In the genomic region with DNA sequence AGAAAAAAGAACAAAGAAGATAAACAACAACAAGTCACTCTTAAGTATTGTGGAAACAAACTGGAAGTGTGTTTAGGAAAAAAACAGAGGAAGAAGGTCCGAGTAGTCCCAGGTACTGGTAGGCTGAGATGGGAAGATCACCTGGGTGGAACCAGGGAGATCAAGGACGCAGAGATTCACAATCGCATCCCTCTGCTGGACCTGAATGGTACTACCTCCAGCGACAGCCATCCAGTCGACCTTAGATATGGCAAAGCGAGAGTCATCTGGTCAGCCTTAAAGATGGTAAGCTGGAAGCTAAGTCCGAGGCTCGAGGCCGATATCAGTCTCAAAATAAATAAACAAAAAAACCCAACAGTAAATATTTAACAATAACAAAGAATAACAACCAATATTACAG, we compare ENCODE assay signal across 16 cellular contexts. TPM values are rescaled to one million over a fixed set of nuclear protein-coding genes. Genes with fewer than 3 reads are reported as not detected.
A peak's percentile ranks its signal among the peaks of the same experiment; 100 is the strongest.
DNase-seq lines count a peak whose midpoint lies in the region; ATAC-seq and TF ChIP-seq lines count a peak whose summit lies in the region.
"Had no signal": no experiment of that assay in that cellular context is flagged by ENCODE, and none has a peak within 500 bp of the region (broad histone marks: within the 10 kb centered on the region; RNA-seq: fewer than 3 reads in every experiment).

No MANE protein-coding gene starts in this region.

- DNase-seq in stimulated activated CD4-positive, alpha-beta T cell treated with anti-CD3 and anti-CD28 coated beads, Interleukin-15, amount 100 ng/mL, for 24 hours: peak; percentile 17
- DNase-seq in stimulated activated CD4-positive, alpha-beta T cell treated with anti-CD3 and anti-CD28 coated beads, Interleukin-4, amount 100 ng/mL, for 4 hours: no peak
- DNase-seq in IMR-90 (no peak), mammary epithelial cell (no peak), stomach (no peak)
- DNase-seq: activated CD4-positive, alpha-beta T cell treated with anti-CD3 and anti-CD28 coated beads, Interleukin-2, amount 50 U/mL, for 4 hours; C1 segment of cervical spinal cord; left lung; naive thymus-derived CD8-positive, alpha-beta T cell; stimulated activated CD4-positive, alpha-beta T cell treated with anti-CD3 and anti-CD28 coated beads, Interleukin-4, amount 100 ng/mL, for 1 hour; stimulated activated naive CD4-positive, alpha-beta T cell had no signal

- H2BK5ac ChIP-seq in IMR-90 (ENCODE audit: low read depth, low read length, poor library complexity, severe bottlenecking): no peak overlapping the region

- H3K4me3 ChIP-seq in IMR-90 (ENCODE audit: insufficient read depth, low read depth, low read length): no peak overlapping the region
- no peak overlapping the region for H3K4me3 ChIP-seq in mammary epithelial cell (replicated peaks in 1 of 3; ENCODE audit: insufficient read depth in 1 of 3, low read depth in 2 of 3, low read length in 3 of 3)
- no peak overlapping the region for H3K4me3 ChIP-seq in stomach
- H3K4me3 ChIP-seq: left lung, right atrium auricular region had no signal

- POLR2A ChIA-PET in IMR-90 (lab: Charles Lee; ENCODE audit: unreplicated experiment): no interaction called here

- H3K9me3 ChIP-seq in IMR-90 (ENCODE audit: control insufficient read depth, insufficient read depth, low read length): peaks cover 24% of the 10 kb centered on the region
- peaks cover 18% of the 10 kb centered on the region for H3K9me3 ChIP-seq in mammary epithelial cell (replicated peaks; ENCODE audit: insufficient read depth, low read length)
- H3K9me3 ChIP-seq in stomach: peaks cover 0 to 68% (median 26%) of the 10 kb centered on the region in 4 donors

- no peak overlapping the region for H2AK5ac ChIP-seq in IMR-90 (ENCODE audit: low read depth, low read length)

- no peaks in the 10 kb centered on the region for H3K36me3 ChIP-seq in IMR-90 (ENCODE audit: control insufficient read depth, insufficient read depth, low read length)
- no peaks in the 10 kb centered on the region for H3K36me3 ChIP-seq in mammary epithelial cell (ENCODE audit: insufficient read depth, low read length)
- no peaks in the 10 kb centered on the region for H3K36me3 ChIP-seq in stomach
- H3K36me3 ChIP-seq: left lung, right atrium auricular region had no signal

- no peaks in the 10 kb centered on the region for H3K79me1 ChIP-seq in IMR-90 (ENCODE audit: low read depth in 1 of 2, low read length in 2 of 2)

- H4K91ac ChIP-seq in IMR-90 (ENCODE audit: insufficient read depth, low read depth, low read length): no peak overlapping the region

- H3K9me3 Mint-ChIP-seq in stimulated activated memory B cell treated with anti-CD40 and anti-IgM and Interleukin-4, amounts not matched to agents 10 μg/mL and 1 μg/mL and 100 μg/mL, for 72 hours: peaks cover 26% of the 10 kb centered on the region

- no peak overlapping the region for H4K8ac ChIP-seq in IMR-90 (ENCODE audit: low read depth in 2 of 2, low read length in 2 of 2)

- no peak overlapping the region for H3K23ac ChIP-seq in IMR-90 (ENCODE audit: low read depth, low read length)

- WGBS in IMR-90 (ENCODE audit: extremely low coverage in 2 of 2, insufficient read length in 1 of 2), 2 experiments: no CpG with 5 or more reads among the region's 9 CpGs
- WGBS in mammary epithelial cell (ENCODE audit: low coverage, missing lambda C conversion rate): 77% methylated on average over 9 of the region's 9 CpGs
- 81 to 90% (median 88%) methylated on average over 9 of the region's 9 CpGs for WGBS in stomach, 5 donors

- H2AFZ ChIP-seq in IMR-90 (replicated peaks; ENCODE audit: low read length, poor library complexity) (no peak overlapping the region), mammary epithelial cell (ENCODE audit: low read depth, low read length) (no peak overlapping the region)

- H3K4me1 ChIP-seq in IMR-90 (ENCODE audit: control insufficient read depth, insufficient read depth, low read length): no peaks in the 10 kb centered on the region
- no peaks in the 10 kb centered on the region for H3K4me1 ChIP-seq in mammary epithelial cell (ENCODE audit: insufficient read depth, low read length)
- no peaks in the 10 kb centered on the region for H3K4me1 ChIP-seq in stomach
- H3K4me1 ChIP-seq: left lung, right atrium auricular region had no signal

- TF ChIP-seq CTCF in IMR-90 (conservative IDR thresholded peaks at IDR 0.05; ENCODE audit: low read depth, low read length) (0 out of 2 replicates have a peak, but pooled peaks have one; percentile 3), mammary epithelial cell (conservative IDR thresholded peaks at IDR 0.05 in 1 of 2, IDR thresholded peaks at IDR 0.05 in 1 of 2; ENCODE audit: extremely low read depth in 1 of 2, insufficient read depth in 1 of 2, low read depth in 1 of 2, low read length in 2 of 2) (peak; percentile 13 to 25), stomach (IDR thresholded peaks at IDR 0.05) (no peak)

- TF ChIP-seq POLR2A in IMR-90 (IDR thresholded peaks at IDR 0.05; ENCODE audit: low read depth, low read length) (no peak), stomach (IDR thresholded peaks at IDR 0.05) (no peak)

- H3K4me2 ChIP-seq in IMR-90 (ENCODE audit: low read depth, low read length) (no peak overlapping the region), mammary epithelial cell (ENCODE audit: insufficient read depth, low read depth, low read length) (no peak overlapping the region)

- no peaks in the 10 kb centered on the region for H3K36me3 Mint-ChIP-seq in stimulated activated memory B cell treated with anti-CD40 and anti-IgM and Interleukin-4, amounts not matched to agents 10 μg/mL and 1 μg/mL and 100 μg/mL, for 72 hours
- H3K36me3 Mint-ChIP-seq: brain had no signal

- no peaks in the 10 kb centered on the region for H3K4me1 Mint-ChIP-seq in stimulated activated memory B cell treated with anti-CD40 and anti-IgM and Interleukin-4, amounts not matched to agents 10 μg/mL and 1 μg/mL and 100 μg/mL, for 72 hours
- H3K4me1 Mint-ChIP-seq: brain; naive thymus-derived CD8-positive, alpha-beta T cell had no signal

- CTCF ChIA-PET in IMR-90 (lab: Yijun Ruan, JAX): no interaction called here
- CTCF ChIA-PET in mammary epithelial cell (lab: Charles Lee; ENCODE audit: low non-redundant PET): no interaction called here

- H3K4me3 Mint-ChIP-seq in stimulated activated memory B cell treated with anti-CD40 and anti-IgM and Interleukin-4, amounts not matched to agents 10 μg/mL and 1 μg/mL and 100 μg/mL, for 72 hours: no peak overlapping the region
- H3K4me3 Mint-ChIP-seq: brain; naive thymus-derived CD8-positive, alpha-beta T cell had no signal

- H2AK9ac ChIP-seq in IMR-90 (replicated peaks; ENCODE audit: low read depth, low read length, poor library complexity): no peak overlapping the region

- H3K9ac ChIP-seq in IMR-90 (ENCODE audit: low read depth, low read length) (no peak overlapping the region), mammary epithelial cell (ENCODE audit: insufficient read depth, low read length) (no peak overlapping the region)

- dilution Hi-C loops in IMR-90 (cut with HindIII; ENCODE audit: low sequenced_read_pairs, unreplicated experiment): no loop called here
- dilution Hi-C loops in mammary epithelial cell (cut with HindIII; ENCODE audit: low sequenced_read_pairs): no loop called here

- H3K79me2 ChIP-seq in mammary epithelial cell (ENCODE audit: insufficient read depth, low read length): no peaks in the 10 kb centered on the region

- intact Hi-C loops in IMR-90 (cut with micrococcal nuclease): no loop called here
- intact Hi-C loops in mammary epithelial cell (cut with micrococcal nuclease): no loop called here
- intact Hi-C loops in stomach (cut with DNase I; ENCODE audit: low total_unique reads): no loop called here

- in situ Hi-C loops in IMR-90 (cut with MboI; ENCODE audit: low sequenced_read_pairs) (no loop called here), mammary epithelial cell (cut with MboI; ENCODE audit: low sequenced_read_pairs in 2 of 2) (no loop called here)

- H3K56ac ChIP-seq in IMR-90 (ENCODE audit: extremely low read depth, insufficient read depth, low read length): no peak overlapping the region

- H2BK15ac ChIP-seq in IMR-90 (ENCODE audit: low read depth, low read length): no peak overlapping the region

- H3K27me3 ChIP-seq in IMR-90 (ENCODE audit: control insufficient read depth, insufficient read depth, low read length): no peaks in the 10 kb centered on the region
- H3K27me3 ChIP-seq in mammary epithelial cell (ENCODE audit: insufficient read depth, low read length): no peaks in the 10 kb centered on the region
- H3K27me3 ChIP-seq in stomach: no peaks in the 10 kb centered on the region
- H3K27me3 ChIP-seq: left lung, right atrium auricular region had no signal

- no peaks in the 10 kb centered on the region for H3K9me1 ChIP-seq in IMR-90 (ENCODE audit: insufficient read depth, low read length)

- ATAC-seq in IMR-90 (ENCODE audit: low read depth): no peak
- ATAC-seq in stimulated activated memory B cell treated with anti-CD40 and anti-IgM and Interleukin-4, amounts not matched to agents 10 μg/mL and 1 μg/mL and 100 μg/mL, for 72 hours: no peak
- no peak for ATAC-seq in HG02885 (IDR thresholded peaks at IDR 0.05; ENCODE audit: poor library complexity, unreplicated experiment)
- ATAC-seq in HG03469 (IDR thresholded peaks at IDR 0.05; ENCODE audit: unreplicated experiment): no peak
- ATAC-seq: left lung; naive thymus-derived CD8-positive, alpha-beta T cell had no signal

- H3K4ac ChIP-seq in IMR-90 (ENCODE audit: low read depth, low read length): no peak overlapping the region

- H3K27ac ChIP-seq in IMR-90 (ENCODE audit: insufficient read depth, low read length) (no peak overlapping the region), mammary epithelial cell (ENCODE audit: insufficient read depth, low read depth, low read length) (no peak overlapping the region), stomach (no peak overlapping the region)
- H3K27ac ChIP-seq: left lung, right atrium auricular region had no signal

- H2BK20ac ChIP-seq in IMR-90 (ENCODE audit: low read depth, low read length): no peak overlapping the region

- BruUV-seq in IMR-90 (replicated peaks; lab: Mats Ljungman, UMichigan) (no TSS peak), mammary epithelial cell (replicated peaks; lab: Mats Ljungman, UMichigan) (no TSS peak)

- no peak overlapping the region for H3K18ac ChIP-seq in IMR-90 (ENCODE audit: low read depth, low read length)

- no peak overlapping the region for H3K14ac ChIP-seq in IMR-90 (replicated peaks; ENCODE audit: low read depth, low read length)

- no peak overlapping the region for H3K27ac Mint-ChIP-seq in stimulated activated memory B cell treated with anti-CD40 and anti-IgM and Interleukin-4, amounts not matched to agents 10 μg/mL and 1 μg/mL and 100 μg/mL, for 72 hours
- H3K27ac Mint-ChIP-seq: brain; naive thymus-derived CD8-positive, alpha-beta T cell had no signal

- no peak overlapping the region for H2BK120ac ChIP-seq in IMR-90 (ENCODE audit: low read depth, low read length)

- TF ChIP-seq EP300 in stomach (IDR thresholded peaks at IDR 0.05): no peak

- TF ChIP-seq RAD21 in IMR-90 (IDR thresholded peaks at IDR 0.05; ENCODE audit: low read length): no peak

- H4K20me1 ChIP-seq in IMR-90 (ENCODE audit: insufficient read depth, low read length) (no peaks in the 10 kb centered on the region), mammary epithelial cell (ENCODE audit: insufficient read depth, low read length) (no peaks in the 10 kb centered on the region)

- H3K27me3 Mint-ChIP-seq in stimulated activated memory B cell treated with anti-CD40 and anti-IgM and Interleukin-4, amounts not matched to agents 10 μg/mL and 1 μg/mL and 100 μg/mL, for 72 hours: no peaks in the 10 kb centered on the region

- H4K5ac ChIP-seq in IMR-90 (ENCODE audit: low read depth, low read length): no peak overlapping the region

RNA-seq across cellular contexts. Expression of gene ZNF91, which starts 44.9 kb away (rescaled TPM):
- total RNA-seq in IMR-90 (2012; rRNA removed) (17.0 and 21.4 TPM in 2 replicates), mammary epithelial cell (10 to 100 TPM; 27.8 to 43.7 TPM), stomach (100 to 1,000 TPM; 104 to 139 (median 118) TPM)
- polyA plus RNA-seq in IMR-90 (2012; rRNA removed) (7.9 and 8.0 TPM in 2 replicates), mammary epithelial cell (8.4 TPM), stomach (1 to 10 TPM; 6.4 to 8.4 (median 8.2) TPM)
- polyA plus RNA-seq in IMR-90 (2012; cell fraction: cytosol; rRNA removed): 2.1 and 2.3 TPM in 2 replicates
- 6.0 and 16.1 TPM in 2 replicates for polyA plus RNA-seq in IMR-90 (2012; cell fraction: nucleus; rRNA removed; ENCODE audit: low replicate concordance)
- polyA minus RNA-seq in mammary epithelial cell: 34.1 TPM

Comparison
In these comparisons a context has a peak if more than half of its experiments do, and no peak if none do; other contexts are left out.
1. CTCF ChIP-seq: peak in IMR-90 (single experiment) and mammary epithelial cell (2 of 2); none in stomach (0 of 7).